Comparison of ENCODE assay signal across 22 cellular contexts in genomic region chr5:86554638-86555037, GRCh38.
A peak's percentile ranks its signal among the peaks of the same experiment; 100 is the strongest.
DNase-seq lines count a peak whose midpoint lies in the region; ATAC-seq, FAIRE-seq and TF ChIP-seq lines count a peak whose summit lies in the region.
"Had no signal": no experiment of that assay in that cellular context is flagged by ENCODE, and none has a peak within 500 bp of the region (broad histone marks: within the 10 kb centered on the region; RNA-seq: fewer than 3 reads in every experiment).

No MANE protein-coding gene starts in this region.

- H2AFZ ChIP-seq in HepG2 (ENCODE audit: low read length) (no peak overlapping the region), PC-3 (ENCODE audit: low read length) (no peak overlapping the region)

- TF ChIP-seq RAD21 in HepG2 (CRISPR knock-in tag; IDR thresholded peaks at IDR 0.05): no peak

- H3K36me3 ChIP-seq in HepG2 (replicated peaks in 1 of 2; ENCODE audit: control insufficient read depth in 1 of 2, insufficient read depth in 2 of 2, low read length in 2 of 2) (no peaks in the 10 kb centered on the region), right lobe of liver (no peaks in the 10 kb centered on the region), PC-3 (ENCODE audit: low read depth, low read length) (no peaks in the 10 kb centered on the region), small intestine (ENCODE audit: control insufficient read depth in 2 of 2, insufficient read depth in 2 of 2, low read length in 2 of 2) (no peaks in the 10 kb centered on the region), upper lobe of left lung (no peaks in the 10 kb centered on the region)
- H3K36me3 ChIP-seq: BLaER1 treated with 17β-estradiol and CSF1 and Interleukin-3, amounts not matched to agents 10 nM and 100 nM had no signal

- H3K27ac ChIP-seq in HepG2 (ENCODE audit: extremely low read length, insufficient read depth, low read length) (no peak overlapping the region), right lobe of liver (no peak overlapping the region), PC-3 (ENCODE audit: low read length) (no peak overlapping the region), small intestine (ENCODE audit: low read depth in 1 of 2, low read length in 1 of 2) (no peak overlapping the region), upper lobe of left lung (no peak overlapping the region)
- H3K27ac ChIP-seq: 22Rv1; BLaER1 treated with 17β-estradiol and CSF1 and Interleukin-3, amounts not matched to agents 10 nM and 100 nM; C4-2B had no signal

- in situ Hi-C loops in HepG2 (cut with HindIII; ENCODE audit: extremely low pct_ligation_motif_present, low pct_unique_long_range_greater_than_20kb): no loop called here

- no peak for ATAC-seq in HepG2
- ATAC-seq in right lobe of liver: no peak
- peak; percentile 53 for ATAC-seq in PC-3
- ATAC-seq in upper lobe of left lung (ENCODE audit: low FRiP score in 2 of 2): no peak
- ATAC-seq: CD8-positive, alpha-beta T cell; GM12878 had no signal

- POLR2A ChIA-PET in HepG2 (lab: Yijun Ruan, JAX): no interaction called here
- POLR2A ChIA-PET in PC-3 (lab: Charles Lee; ENCODE audit: unreplicated experiment): no interaction called here

- H3K4me2 ChIP-seq in HepG2 (ENCODE audit: low read depth, low read length) (no peak overlapping the region), PC-3 (ENCODE audit: low read length) (no peak overlapping the region)
- H3K4me2 ChIP-seq: BLaER1 treated with 17β-estradiol and CSF1 and Interleukin-3, amounts not matched to agents 10 nM and 100 nM had no signal

- no peak for TF ChIP-seq CTCF in HepG2 (CRISPR knock-in tag; IDR thresholded peaks at IDR 0.05)
- TF ChIP-seq CTCF in right lobe of liver (IDR thresholded peaks at IDR 0.05): no peak
- TF ChIP-seq CTCF in PC-3 (conservative IDR thresholded peaks at IDR 0.05; ENCODE audit: low read depth, low read length): no peak
- no peak for TF ChIP-seq CTCF in upper lobe of left lung (IDR thresholded peaks at IDR 0.05)

- H3K9me2 ChIP-seq in PC-3 (replicated peaks; ENCODE audit: low read length): no peaks in the 10 kb centered on the region

- BruUV-seq in HepG2 (replicated peaks; lab: Mats Ljungman, UMichigan): no TSS peak
- no TSS peak for BruUV-seq in PC-3 (replicated peaks; lab: Mats Ljungman, UMichigan)

- 7% methylated on average over 1 of the region's 1 CpG for WGBS in HepG2 (ENCODE audit: low lambda C conversion rate)
- 45% methylated on average over 1 of the region's 1 CpG for WGBS in right lobe of liver (ENCODE audit: insufficient coverage, low coverage, low lambda C conversion rate, missing lambda C conversion rate)
- WGBS in small intestine, 3 donors: 80 to 89% (median 88%) methylated on average over 1 of the region's 1 CpG
- 88 to 90% methylated on average over 1 of the region's 1 CpG for WGBS in upper lobe of left lung, 2 donors

- TF ChIP-seq EP300 in HepG2 (IDR thresholded peaks at IDR 0.05; ENCODE audit: low read depth in 2 of 2, low read length in 2 of 2) (no peak), HepG2 (CRISPR knock-in tag; IDR thresholded peaks at IDR 0.05; ENCODE audit: borderline replicate concordance) (no peak), upper lobe of left lung (IDR thresholded peaks at IDR 0.05) (no peak)

- CTCF ChIA-PET in HepG2 (lab: Yijun Ruan, JAX; ENCODE audit: low intra/inter-chr PET ratio, low total read pairs) (no interaction called here), PC-3 (lab: Charles Lee) (no interaction called here)

- TF ChIP-seq POLR2A in HepG2 (IDR thresholded peaks at IDR 0.05; ENCODE audit: insufficient read depth in 1 of 2, low read depth in 2 of 2, low read length in 2 of 2): no peak
- no peak for TF ChIP-seq POLR2A in right lobe of liver (IDR thresholded peaks at IDR 0.05)
- TF ChIP-seq POLR2A in upper lobe of left lung (IDR thresholded peaks at IDR 0.05): no peak

- H3F3A ChIP-seq in PC-3 (ENCODE audit: low read length, unreplicated experiment): no peaks in the 10 kb centered on the region

- no peak for DNase-seq in HepG2 (ENCODE audit: low spot score)
- no peak for DNase-seq in right lobe of liver
- DNase-seq in PC-3: peak; percentile 19
- no peak for DNase-seq in small intestine
- DNase-seq in upper lobe of left lung: no peak
- no peak for DNase-seq in NCI-H146 (lab: John Stamatoyannopoulos, UW)
- DNase-seq: ACHN; CD4-positive, alpha-beta T cell; CD8-positive, alpha-beta T cell; DMS 273 treated with DMSO at 0.1 percent for 48 hours; DMS153; DMS53; DMS79; DND-41; EL; GDM1 had no signal

- H3K4me3 ChIP-seq in HepG2 (replicated peaks in 1 of 3; ENCODE audit: insufficient read depth in 1 of 3, low read depth in 2 of 3, low read length in 3 of 3) (no peak overlapping the region), right lobe of liver (no peak overlapping the region), PC-3 (ENCODE audit: low read length) (no peak overlapping the region), small intestine (ENCODE audit: low read depth in 1 of 2, low read length in 2 of 2) (no peak overlapping the region), upper lobe of left lung (no peak overlapping the region)
- H3K4me3 ChIP-seq: BLaER1 treated with 17β-estradiol and CSF1 and Interleukin-3, amounts not matched to agents 10 nM and 100 nM; GM12878 had no signal

- H3K4me1 ChIP-seq in HepG2 (ENCODE audit: insufficient read depth, low read length) (no peaks in the 10 kb centered on the region), right lobe of liver (no peaks in the 10 kb centered on the region), PC-3 (ENCODE audit: insufficient read depth, low read length) (no peaks in the 10 kb centered on the region), small intestine (ENCODE audit: control insufficient read depth in 2 of 2, insufficient read depth in 1 of 2, low read depth in 1 of 2, low read length in 1 of 2) (no peaks in the 10 kb centered on the region), upper lobe of left lung (no peaks in the 10 kb centered on the region)
- H3K4me1 ChIP-seq: BLaER1 treated with 17β-estradiol and CSF1 and Interleukin-3, amounts not matched to agents 10 nM and 100 nM had no signal

- intact Hi-C loops in HepG2 (cut with micrococcal nuclease; ENCODE audit: unreplicated experiment) (no loop called here), right lobe of liver (cut with DNase I) (no loop called here), PC-3 (cut with micrococcal nuclease) (no loop called here)

- no peaks in the 10 kb centered on the region for H3K27me3 ChIP-seq in HepG2 (ENCODE audit: control insufficient read depth in 1 of 2, insufficient read depth in 2 of 2, low read length in 2 of 2)
- no peaks in the 10 kb centered on the region for H3K27me3 ChIP-seq in right lobe of liver
- H3K27me3 ChIP-seq in PC-3 (ENCODE audit: low read length): no peaks in the 10 kb centered on the region
- H3K27me3 ChIP-seq in small intestine (ENCODE audit: control insufficient read depth in 2 of 2, insufficient read depth in 2 of 2, low read length in 2 of 2): no peaks in the 10 kb centered on the region
- no peaks in the 10 kb centered on the region for H3K27me3 ChIP-seq in upper lobe of left lung
- H3K27me3 ChIP-seq: BLaER1 treated with 17β-estradiol and CSF1 and Interleukin-3, amounts not matched to agents 10 nM and 100 nM had no signal

- H4K20me1 ChIP-seq in HepG2 (ENCODE audit: insufficient read depth, low read length) (no peaks in the 10 kb centered on the region), PC-3 (ENCODE audit: low read length) (no peaks in the 10 kb centered on the region)
- H4K20me1 ChIP-seq: BLaER1 treated with 17β-estradiol and CSF1 and Interleukin-3, amounts not matched to agents 10 nM and 100 nM had no signal

- no peak overlapping the region for H3K9ac ChIP-seq in HepG2 (ENCODE audit: insufficient read depth, low read depth, low read length)
- H3K9ac ChIP-seq in PC-3 (ENCODE audit: low read length): no peak overlapping the region
- H3K9ac ChIP-seq: BLaER1 treated with 17β-estradiol and CSF1 and Interleukin-3, amounts not matched to agents 10 nM and 100 nM had no signal

- no peaks in the 10 kb centered on the region for H3K9me3 ChIP-seq in HepG2 (ENCODE audit: low read length)
- no peaks in the 10 kb centered on the region for H3K9me3 ChIP-seq in right lobe of liver
- H3K9me3 ChIP-seq in PC-3 (ENCODE audit: low read length): no peaks in the 10 kb centered on the region
- no peaks in the 10 kb centered on the region for H3K9me3 ChIP-seq in small intestine (ENCODE audit: control insufficient read depth, low read depth)
- H3K9me3 ChIP-seq in upper lobe of left lung: no peaks in the 10 kb centered on the region

- H3K79me2 ChIP-seq in HepG2 (ENCODE audit: insufficient read depth, low read length): no peaks in the 10 kb centered on the region
- H3K79me2 ChIP-seq in PC-3 (ENCODE audit: low read length): no peaks in the 10 kb centered on the region

- no peak for FAIRE-seq in HepG2 (lab: Jason Lieb, UNC)
- FAIRE-seq in small intestine (lab: Jason Lieb, UNC): peak; percentile 79
- FAIRE-seq: GM12878, GM12892, GM18507 had no signal

TF ChIP-seq in HepG2, 621 proteins besides CTCF, POLR2A, EP300 and RAD21:
- no peak for TF ChIP-seq ZNF224 (CRISPR knock-in tag; IDR thresholded peaks at IDR 0.05)
- TF ChIP-seq ZBTB37 (CRISPR knock-in tag; IDR thresholded peaks at IDR 0.05): no peak
- no peak for TF ChIP-seq NKX3-1 (CRISPR knock-in tag; IDR thresholded peaks at IDR 0.05)
- no peak for TF ChIP-seq PAX8 (CRISPR knock-in tag; IDR thresholded peaks at IDR 0.05; ENCODE audit: borderline replicate concordance)
- 0 out of 2 replicates have a peak, but pooled peaks have one; percentile 28 for TF ChIP-seq MAFF (IDR thresholded peaks at IDR 0.05; ENCODE audit: low read depth, low read length)
- TF ChIP-seq MAFK (conservative IDR thresholded peaks at IDR 0.05 in 1 of 2, IDR thresholded peaks at IDR 0.05 in 1 of 2; ENCODE audit: low read length in 2 of 2): peak; percentile 58 to 74; a peak in 3 of 4 replicates
